Comparison of ENCODE assay signal across 8 cellular contexts in genomic region chr1:246280551-246280950, GRCh38.
DNase-seq lines count a peak whose midpoint lies in the region; ATAC-seq, FAIRE-seq and TF ChIP-seq lines count a peak whose summit lies in the region.

No MANE protein-coding gene starts in this region.

- WGBS in mammary epithelial cell (ENCODE audit: low coverage, missing lambda C conversion rate), result 73% methylated on average over 3 of the region's 3 CpGs

- no peaks in the 10 kb centered on the region for H3K4me1 ChIP-seq in mammary epithelial cell (ENCODE audit: insufficient read depth, low read length)

- no peak overlapping the region for H3K27ac ChIP-seq in mammary epithelial cell (ENCODE audit: insufficient read depth, low read depth, low read length)

- no peak for FAIRE-seq in GM12891 (lab: Jason Lieb, UNC)

- BruUV-seq in mammary epithelial cell (replicated peaks; lab: Mats Ljungman, UMichigan), result no TSS peak

- H3K36me3 ChIP-seq in mammary epithelial cell (ENCODE audit: insufficient read depth, low read length), result no peaks in the 10 kb centered on the region

- H3K27me3 ChIP-seq in mammary epithelial cell (ENCODE audit: insufficient read depth, low read length), result no peaks in the 10 kb centered on the region

- H4K20me1 ChIP-seq in mammary epithelial cell (ENCODE audit: insufficient read depth, low read length), result no peaks in the 10 kb centered on the region

- no peak overlapping the region for H3K4me2 ChIP-seq in mammary epithelial cell (ENCODE audit: insufficient read depth, low read depth, low read length)

- no peak for ATAC-seq in GM21825 (IDR thresholded peaks at IDR 0.05; ENCODE audit: unreplicated experiment)
- no peak for ATAC-seq in HG03039 (IDR thresholded peaks at IDR 0.05; ENCODE audit: unreplicated experiment)

- no peaks in the 10 kb centered on the region for H3K9me3 ChIP-seq in mammary epithelial cell (replicated peaks; ENCODE audit: insufficient read depth, low read length)

- dilution Hi-C loops in mammary epithelial cell (cut with HindIII; ENCODE audit: low sequenced_read_pairs), result no loop called here

- DNase-seq in ACHN (peak; percentile 49), GM12865 (ENCODE audit: low read depth) (peak; percentile 18), OCI-M1 (lab: John Stamatoyannopoulos, UW) (peak; percentile 80), fibroblast of peridontal ligament (ENCODE audit: extremely low read depth) (peak; percentile 73), mammary epithelial cell (no peak), GM12891 (ENCODE audit: insufficient read length, low spot score) (no peak)

- in situ Hi-C loops in ACHN (cut with HindIII; ENCODE audit: low pct_ligation_motif_present, low pct_unique_long_range_greater_than_20kb, low sequenced_read_pairs), result no loop called here
- in situ Hi-C loops in mammary epithelial cell (cut with MboI; ENCODE audit: low sequenced_read_pairs in 2 of 2), result loop anchor here (25.0 kb wide), 3 partner anchors 182 to 1118 kb away; partner anchors contain the start of gene KIF26B (in 1 of the 2)

- no peak overlapping the region for H2AFZ ChIP-seq in mammary epithelial cell (ENCODE audit: low read depth, low read length)

- TF ChIP-seq POLR2A in GM12891 (IDR thresholded peaks at IDR 0.05; ENCODE audit: low read depth, low read length), result no peak

- TF ChIP-seq CTCF in GM12865 (IDR thresholded peaks at IDR 0.05; ENCODE audit: insufficient read depth, low read depth, low read length, missing control alignments) (peak; percentile 10), mammary epithelial cell (conservative IDR thresholded peaks at IDR 0.05 in 1 of 2, IDR thresholded peaks at IDR 0.05 in 1 of 2; ENCODE audit: extremely low read depth in 1 of 2, insufficient read depth in 1 of 2, low read depth in 1 of 2, low read length in 2 of 2) (peak in 1 of 2 donors; percentile 40)

- H3K79me2 ChIP-seq in mammary epithelial cell (ENCODE audit: insufficient read depth, low read length), result no peaks in the 10 kb centered on the region

- H3K4me3 ChIP-seq in GM12865 (ENCODE audit: low read depth, low read length), result no peak overlapping the region
- H3K4me3 ChIP-seq in mammary epithelial cell (replicated peaks in 1 of 3; ENCODE audit: insufficient read depth in 1 of 3, low read depth in 2 of 3, low read length in 3 of 3), result no peak overlapping the region

- H3K9ac ChIP-seq in mammary epithelial cell (ENCODE audit: insufficient read depth, low read length), result no peak overlapping the region

- intact Hi-C loops in mammary epithelial cell (cut with micrococcal nuclease), result loop anchor here (1.0 to 10.0 kb wide), 4 partner anchors 172 to 1206 kb away; no protein-coding TSS in a partner anchor

- CTCF ChIA-PET in mammary epithelial cell (lab: Charles Lee; ENCODE audit: low non-redundant PET), result interaction anchor here (0.6 to 1.7 kb wide), 4 partner anchors 32 to 1127 kb away, joined by 3 to 6 read pairs (median 4); no protein-coding TSS in a partner anchor

TF ChIP-seq in GM12891, 5 proteins besides CTCF, POLR2A, EP300 and RAD21:
- TF ChIP-seq SPI1 (IDR thresholded peaks at IDR 0.05; ENCODE audit: low read depth, low read length), result no peak
- no peak for TF ChIP-seq POLR2AphosphoS5 (IDR thresholded peaks at IDR 0.05; ENCODE audit: low read depth, low read length)
- TF ChIP-seq TAF1 (IDR thresholded peaks at IDR 0.05; ENCODE audit: low read depth, low read length), result no peak
- TF ChIP-seq PAX5 (IDR thresholded peaks at IDR 0.05; ENCODE audit: insufficient read depth, low read length, severe bottlenecking), result no peak
- no peak for TF ChIP-seq POU2F2 (IDR thresholded peaks at IDR 0.05; ENCODE audit: low read depth, low read length)

Comparison
In these comparisons a context has a peak if more than half of its experiments do, and no peak if none do; other contexts are left out.
1. DNase-seq: peak in ACHN (single experiment), GM12865 (single experiment), OCI-M1 (single experiment) and fibroblast of peridontal ligament (single experiment); none in mammary epithelial cell (single experiment) and GM12891 (single experiment).